In the genomic region with DNA sequence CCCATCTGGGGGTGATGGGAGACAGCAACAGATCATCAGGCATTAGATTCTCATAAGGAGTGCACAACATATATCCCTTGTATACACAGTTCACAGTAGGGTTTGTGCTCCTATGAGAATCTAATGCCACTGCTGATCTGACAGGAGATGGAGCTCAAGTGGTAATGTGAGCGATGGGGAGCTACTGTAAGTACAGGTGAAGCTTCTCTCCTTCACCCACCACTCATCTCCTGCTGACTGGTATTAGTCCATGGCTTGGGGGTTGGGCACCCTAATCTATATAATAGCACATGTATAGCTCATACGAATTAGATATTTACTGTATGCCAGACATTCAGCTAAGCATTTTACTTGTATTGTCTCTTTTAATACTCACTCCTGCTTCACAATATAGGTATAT, we compare ENCODE assay signal across 18 cellular contexts.
"Had no signal": no experiment of that assay in that cellular context is flagged by ENCODE, and none has a peak within 500 bp of the region (broad histone marks: within the 10 kb centered on the region; RNA-seq: fewer than 3 reads in every experiment).

No MANE protein-coding gene starts in this region.

- H3K4me1 ChIP-seq: gastroesophageal sphincter, left ventricle myocardium inferior, prostate gland, upper lobe of left lung had no signal

- H3K27ac ChIP-seq: epithelial cell of prostate, gastroesophageal sphincter, left ventricle myocardium inferior, prostate gland, upper lobe of left lung, WERI-Rb-1 had no signal

- H3K27me3 ChIP-seq: gastroesophageal sphincter, upper lobe of left lung had no signal

- ATAC-seq: activated CD8-positive, alpha-beta T cell treated with anti-CD3 and anti-CD28 coated beads, Interleukin-2, amount 10 ng/mL, durations not matched to agents 7 days and 5 days; activated naive CD4-positive, alpha-beta T cell treated with anti-CD3 and anti-CD28 coated beads, Interleukin-2, amount 50 U/mL, for 72 hours; gastroesophageal sphincter; natural killer cell had no signal

- FAIRE-seq: TTC549 had no signal

- DNase-seq: activated CD4-positive, alpha-beta T cell treated with anti-CD3 and anti-CD28 coated beads for 1 hour; activated CD4-positive, alpha-beta T cell treated with anti-CD3 and anti-CD28 coated beads, Interleukin-2, amount 50 U/mL, for 1 hour; activated CD8-positive, alpha-beta T cell treated with anti-CD3 and anti-CD28 coated beads, Interleukin-2, amount 10 ng/mL, durations not matched to agents 7 days and 5 days; activated T-cell treated with anti-CD3 and anti-CD28 coated beads, Interleukin-2, amount 50 U/mL, for 1 hour; aorta; head of caudate nucleus; hypothalamus; left ventricle myocardium inferior; natural killer cell; stimulated activated CD4-positive, alpha-beta T cell treated with anti-CD3 and anti-CD28 coated beads, Interleukin-4, amount 100 ng/mL, for 1 hour; stimulated activated naive CD4-positive, alpha-beta T cell treated with Interleukin-2 at 50 U/mL for 16 hours; upper lobe of left lung; WERI-Rb-1 had no signal

- H3K36me3 ChIP-seq: prostate gland, WERI-Rb-1 had no signal

- H3K9me3 ChIP-seq: gastroesophageal sphincter, left ventricle myocardium inferior, prostate gland, upper lobe of left lung had no signal

- H3K4me3 ChIP-seq: gastroesophageal sphincter, left ventricle myocardium inferior, prostate gland, upper lobe of left lung had no signal
